ENCODE assay signal across 1 cellular context in genomic region chr2:227864161-227864756, GRCh38.
TF ChIP-seq lines count a peak whose summit lies in the region.

No MANE protein-coding gene starts in this region.

TF ChIP-seq in WTC11, 78 proteins besides CTCF, POLR2A, EP300 and RAD21 (continued from another document):
- TF ChIP-seq FOXP4 (CRISPR knock-in tag; IDR thresholded peaks at IDR 0.05) (no peak), JUN (CRISPR knock-in tag; IDR thresholded peaks at IDR 0.05) (no peak), TEAD4 (CRISPR knock-in tag; IDR thresholded peaks at IDR 0.05) (no peak), ELF4 (CRISPR knock-in tag; IDR thresholded peaks at IDR 0.05; ENCODE audit: low read depth) (no peak), ZNF232 (CRISPR knock-in tag; IDR thresholded peaks at IDR 0.05) (no peak), TP53 (CRISPR knock-in tag; IDR thresholded peaks at IDR 0.05) (no peak), ESRRA (CRISPR knock-in tag; IDR thresholded peaks at IDR 0.05; ENCODE audit: borderline replicate concordance) (no peak)
- TF ChIP-seq, protein P1, sequence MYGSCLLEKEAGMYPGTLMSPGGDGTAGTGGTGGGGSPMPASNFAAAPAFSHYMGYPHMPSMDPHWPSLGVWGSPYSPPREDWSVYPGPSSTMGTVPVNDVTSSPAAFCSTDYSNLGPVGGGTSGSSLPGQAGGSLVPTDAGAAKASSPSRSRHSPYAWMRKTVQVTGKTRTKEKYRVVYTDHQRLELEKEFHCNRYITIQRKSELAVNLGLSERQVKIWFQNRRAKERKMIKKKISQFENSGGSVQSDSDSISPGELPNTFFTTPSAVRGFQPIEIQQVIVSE (CRISPR knock-in tag; IDR thresholded peaks at IDR 0.05; ENCODE audit: borderline replicate concordance) = no peak
- TF ChIP-seq, protein P2, sequence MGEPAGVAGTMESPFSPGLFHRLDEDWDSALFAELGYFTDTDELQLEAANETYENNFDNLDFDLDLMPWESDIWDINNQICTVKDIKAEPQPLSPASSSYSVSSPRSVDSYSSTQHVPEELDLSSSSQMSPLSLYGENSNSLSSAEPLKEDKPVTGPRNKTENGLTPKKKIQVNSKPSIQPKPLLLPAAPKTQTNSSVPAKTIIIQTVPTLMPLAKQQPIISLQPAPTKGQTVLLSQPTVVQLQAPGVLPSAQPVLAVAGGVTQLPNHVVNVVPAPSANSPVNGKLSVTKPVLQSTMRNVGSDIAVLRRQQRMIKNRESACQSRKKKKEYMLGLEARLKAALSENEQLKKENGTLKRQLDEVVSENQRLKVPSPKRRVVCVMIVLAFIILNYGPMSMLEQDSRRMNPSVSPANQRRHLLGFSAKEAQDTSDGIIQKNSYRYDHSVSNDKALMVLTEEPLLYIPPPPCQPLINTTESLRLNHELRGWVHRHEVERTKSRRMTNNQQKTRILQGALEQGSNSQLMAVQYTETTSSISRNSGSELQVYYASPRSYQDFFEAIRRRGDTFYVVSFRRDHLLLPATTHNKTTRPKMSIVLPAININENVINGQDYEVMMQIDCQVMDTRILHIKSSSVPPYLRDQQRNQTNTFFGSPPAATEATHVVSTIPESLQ (CRISPR knock-in tag; IDR thresholded peaks at IDR 0.05) = no peak
- TF ChIP-seq, protein P3, sequence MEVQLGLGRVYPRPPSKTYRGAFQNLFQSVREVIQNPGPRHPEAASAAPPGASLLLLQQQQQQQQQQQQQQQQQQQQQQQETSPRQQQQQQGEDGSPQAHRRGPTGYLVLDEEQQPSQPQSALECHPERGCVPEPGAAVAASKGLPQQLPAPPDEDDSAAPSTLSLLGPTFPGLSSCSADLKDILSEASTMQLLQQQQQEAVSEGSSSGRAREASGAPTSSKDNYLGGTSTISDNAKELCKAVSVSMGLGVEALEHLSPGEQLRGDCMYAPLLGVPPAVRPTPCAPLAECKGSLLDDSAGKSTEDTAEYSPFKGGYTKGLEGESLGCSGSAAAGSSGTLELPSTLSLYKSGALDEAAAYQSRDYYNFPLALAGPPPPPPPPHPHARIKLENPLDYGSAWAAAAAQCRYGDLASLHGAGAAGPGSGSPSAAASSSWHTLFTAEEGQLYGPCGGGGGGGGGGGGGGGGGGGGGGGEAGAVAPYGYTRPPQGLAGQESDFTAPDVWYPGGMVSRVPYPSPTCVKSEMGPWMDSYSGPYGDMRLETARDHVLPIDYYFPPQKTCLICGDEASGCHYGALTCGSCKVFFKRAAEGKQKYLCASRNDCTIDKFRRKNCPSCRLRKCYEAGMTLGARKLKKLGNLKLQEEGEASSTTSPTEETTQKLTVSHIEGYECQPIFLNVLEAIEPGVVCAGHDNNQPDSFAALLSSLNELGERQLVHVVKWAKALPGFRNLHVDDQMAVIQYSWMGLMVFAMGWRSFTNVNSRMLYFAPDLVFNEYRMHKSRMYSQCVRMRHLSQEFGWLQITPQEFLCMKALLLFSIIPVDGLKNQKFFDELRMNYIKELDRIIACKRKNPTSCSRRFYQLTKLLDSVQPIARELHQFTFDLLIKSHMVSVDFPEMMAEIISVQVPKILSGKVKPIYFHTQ (CRISPR knock-in tag; IDR thresholded peaks at IDR 0.05) = no peak
TF ChIP-seq in WTC11: peak in this region for 0.
